ENCODE assay signal across 29 cellular contexts in genomic region chr6:166664135-166664534, GRCh38. TPM values are rescaled to one million over a fixed set of nuclear protein-coding genes. Genes with fewer than 3 reads are reported as not detected.
DNase-seq lines count a peak whose midpoint lies in the region; ATAC-seq and TF ChIP-seq lines count a peak whose summit lies in the region.
"Had no signal": no experiment of that assay in that cellular context is flagged by ENCODE, and none has a peak within 500 bp of the region (broad histone marks: within the 10 kb centered on the region; RNA-seq: fewer than 3 reads in every experiment).

No MANE protein-coding gene starts in this region.

- no peaks in the 10 kb centered on the region for H3K9me3 ChIP-seq in right cardiac atrium (ENCODE audit: control insufficient read depth, low read length)
- no peaks in the 10 kb centered on the region for H3K9me3 ChIP-seq in left lung
- H3K9me3 ChIP-seq in transverse colon: no peaks in the 10 kb centered on the region
- H3K9me3 ChIP-seq in BE2C: no peaks in the 10 kb centered on the region
- H3K9me3 ChIP-seq: gastrocnemius medialis, tibial nerve had no signal

- no peaks in the 10 kb centered on the region for H3K36me3 ChIP-seq in left lung
- H3K36me3 ChIP-seq in transverse colon: no peaks in the 10 kb centered on the region
- H3K36me3 ChIP-seq in BE2C: no peaks in the 10 kb centered on the region
- H3K36me3 ChIP-seq: cardiac muscle cell, gastrocnemius medialis, tibial nerve had no signal

- ATAC-seq in right cardiac atrium (peak; percentile 54 to 72), left lung (peak; percentile 53), GM19455 (IDR thresholded peaks at IDR 0.05; ENCODE audit: unreplicated experiment) (no peak)
- ATAC-seq: activated CD8-positive, alpha-beta T cell treated with anti-CD3 and anti-CD28 coated beads, Interleukin-2, amount 10 ng/mL, durations not matched to agents 7 days and 5 days; activated naive CD4-positive, alpha-beta T cell treated with anti-CD3 and anti-CD28 coated beads, Interleukin-2, amount 50 U/mL, for 72 hours; esophagus mucosa; gastrocnemius medialis; PC-3 had no signal

- no peak for TF ChIP-seq CTCF in left lung (IDR thresholded peaks at IDR 0.05)
- no peak for TF ChIP-seq CTCF in transverse colon (IDR thresholded peaks at IDR 0.05)
- no peak for TF ChIP-seq CTCF in BE2C (IDR thresholded peaks at IDR 0.05; ENCODE audit: low read depth, low read length)

- H3K4me1 ChIP-seq in right cardiac atrium (ENCODE audit: control insufficient read depth, insufficient read depth, low read length) (peaks cover 2% of the 10 kb centered on the region), left lung (peaks cover 0 to 4% of the 10 kb centered on the region in 2 donors), transverse colon (peaks cover 0 to 5% (median 0%) of the 10 kb centered on the region in 4 donors), BE2C (peaks cover 8% of the 10 kb centered on the region; the same call in 1 of the 2 replicates)
- H3K4me1 ChIP-seq: tibial nerve had no signal

- no peak for TF ChIP-seq EP300 in transverse colon (IDR thresholded peaks at IDR 0.05; ENCODE audit: low read depth)

- intact Hi-C loops in right cardiac atrium (cut with DNase I) (no loop called here), cardiac septum (cut with DNase I) (no loop called here), left lung (cut with DNase I) (no loop called here), transverse colon (cut with DNase I; ENCODE audit: low total_unique reads) (no loop called here)

- H3K27me3 ChIP-seq in right cardiac atrium (ENCODE audit: control insufficient read depth, insufficient read depth): no peaks in the 10 kb centered on the region
- no peaks in the 10 kb centered on the region for H3K27me3 ChIP-seq in left lung
- H3K27me3 ChIP-seq in transverse colon: no peaks in the 10 kb centered on the region
- no peaks in the 10 kb centered on the region for H3K27me3 ChIP-seq in BE2C
- H3K27me3 ChIP-seq: cardiac muscle cell, gastrocnemius medialis, tibial nerve had no signal

- no peak for TF ChIP-seq POLR2A in transverse colon (IDR thresholded peaks at IDR 0.05)

- in situ Hi-C loops in transverse colon (cut with MboI; ENCODE audit: low pct_ligation_motif_present in 1 of 4, low pct_unique_long_range_greater_than_20kb in 1 of 4, low sequenced_read_pairs in 3 of 4): no loop called here

- WGBS in right cardiac atrium: 49% methylated on average over 5 of the region's 5 CpGs
- 47 to 53% methylated on average over 4 to 5 of the region's 5 CpGs for WGBS in transverse colon (ENCODE audit: low coverage in 1 of 2), 2 donors

- H3K4me3 ChIP-seq in right cardiac atrium (ENCODE audit: low read length): no peak overlapping the region
- no peak overlapping the region for H3K4me3 ChIP-seq in left lung
- H3K4me3 ChIP-seq in transverse colon: no peak overlapping the region
- no peak overlapping the region for H3K4me3 ChIP-seq in BE2C (ENCODE audit: low read depth, low read length)
- H3K4me3 ChIP-seq: cardiac muscle cell, gastrocnemius medialis, skin epidermis, tibial nerve had no signal

- H3K27ac ChIP-seq in right cardiac atrium (ENCODE audit: low read length): no peak overlapping the region
- no peak overlapping the region for H3K27ac ChIP-seq in left lung
- H3K27ac ChIP-seq in transverse colon: no peak overlapping the region
- H3K27ac ChIP-seq: C4-2B, cardiac muscle cell, gastrocnemius medialis, skin epidermis, tibial nerve had no signal

- DNase-seq in right cardiac atrium (peak in 1 of 3 donors; percentile 55), cardiac septum (ENCODE audit: low spot score) (no peak), NCI-H774 (lab: John Stamatoyannopoulos, UW) (peak; percentile 33), left lung (no peak), transverse colon (no peak), BE2C (no peak), C1 segment of cervical spinal cord (lab: John Stamatoyannopoulos, UW) (no peak)
- DNase-seq: ACHN; activated CD4-positive, CD25-positive, alpha-beta regulatory T cell treated with anti-CD3 and anti-CD28 coated beads, Interleukin-2, amount 50 U/mL, for 72 hours; activated CD8-positive, alpha-beta T cell treated with anti-CD3 and anti-CD28 coated beads, Interleukin-2, amount 10 ng/mL, durations not matched to agents 7 days and 5 days; anterior cingulate cortex; gastrocnemius medialis; H7; KBM-7; NCI-H2081; NK-92 treated with Interleukin-12 subunit alpha and Interleukin-12 subunit beta, amount 100 ng/mL, for 24 hours; nucleus accumbens; PC-3; Right ventricle myocardium superior; stimulated activated CD4-positive, alpha-beta T cell treated with anti-CD3 and anti-CD28 coated beads, Interleukin-1b, Interleukin-23, amount 100 ng/mL, for 48 hours; stimulated activated CD8-positive, alpha-beta memory T cell treated with anti-CD3 and anti-CD28 coated beads, Interleukin-4, amount 100 ng/mL, for 48 hours; T-helper 2 cell had no signal

RNA-seq across cellular contexts. Expression of gene RPS6KA2, which starts 37.1 kb away (rescaled TPM):
- total RNA-seq in right cardiac atrium (10 to 100 TPM; 53.1 to 80.9 (median 67.9) TPM), cardiac septum (103 TPM), left lung (100 to 1,000 TPM; 126 to 160 TPM), transverse colon (10 to 100 TPM in 3 of 4 donors, 1 to 10 TPM in 1; 9.6 to 41.1 (median 15.4) TPM)
- polyA plus RNA-seq in right cardiac atrium: 34.0 TPM
- polyA plus RNA-seq in BE2C (2012; ENCODE audit: insufficient read depth, insufficient read length, low read depth): 27.7 TPM
